9 cellular contexts compared by ENCODE assay signal in the genomic region with DNA sequence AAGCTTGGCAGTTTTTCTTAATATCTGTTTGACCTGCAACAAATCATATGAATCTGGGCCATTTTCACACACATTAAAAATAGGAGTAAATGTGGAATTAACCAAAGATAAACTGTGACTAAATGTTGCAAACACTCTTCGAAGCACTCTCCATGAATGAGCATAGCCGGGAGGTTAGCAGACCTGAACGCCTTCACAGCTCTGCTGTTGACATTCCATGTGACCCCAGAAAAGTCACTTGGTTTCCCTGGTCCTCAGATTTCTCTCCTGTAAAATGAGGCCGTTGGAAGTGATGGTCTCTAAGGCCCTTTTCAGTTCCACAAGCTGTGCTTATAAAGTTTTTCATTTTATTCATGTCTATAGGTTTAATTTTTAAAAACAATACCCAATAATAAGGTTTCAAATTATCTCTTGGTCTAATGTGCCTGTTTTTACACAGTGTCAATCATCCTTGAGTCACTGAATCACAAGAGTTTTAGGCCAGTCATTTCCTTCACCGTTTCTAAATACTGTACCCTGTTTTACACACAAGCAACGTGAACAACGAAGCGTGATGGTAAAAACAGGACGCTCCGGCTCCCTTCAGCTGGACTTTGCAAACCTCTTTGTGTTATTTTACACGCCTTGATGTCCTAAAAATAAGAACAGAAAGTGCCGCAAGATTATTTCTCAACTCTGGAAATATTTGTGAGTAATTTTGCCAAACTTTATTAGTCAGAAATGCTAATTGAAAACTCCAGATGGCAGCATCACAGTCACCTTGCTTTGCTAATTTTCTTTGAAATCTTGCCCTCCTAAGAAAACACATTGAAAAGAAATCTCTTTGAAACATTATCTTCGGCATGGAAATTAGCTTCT. TPM values are rescaled to one million over a fixed set of nuclear protein-coding genes. Genes with fewer than 3 reads are reported as not detected.
DNase-seq lines count a peak whose midpoint lies in the region.
"Had no signal": no experiment of that assay in that cellular context is flagged by ENCODE, and none has a peak within 500 bp of the region (broad histone marks: within the 10 kb centered on the region; RNA-seq: fewer than 3 reads in every experiment).

No MANE protein-coding gene starts in this region.

- no peaks in the 10 kb centered on the region for H3K36me3 ChIP-seq in GM23248 (ENCODE audit: low read depth)
- no peaks in the 10 kb centered on the region for H3K36me3 ChIP-seq in SK-N-MC (ENCODE audit: insufficient read depth, low read length)

- H3K9ac ChIP-seq in GM23248 (peak overlapping the region; percentile 63), SK-N-MC (ENCODE audit: insufficient read length) (no peak overlapping the region)

- H3K27ac ChIP-seq in GM23248 = peak overlapping the region; percentile 66
- H3K27ac ChIP-seq in SK-N-MC = peak overlapping the region; percentile 96; the same call in 1 of the 2 replicates

- peak overlapping the region; percentile 80 for H3K4me2 ChIP-seq in GM23248 (ENCODE audit: unreplicated experiment)

- H4K20me1 ChIP-seq in GM23248 (ENCODE audit: insufficient read depth) = no peaks in the 10 kb centered on the region

- H3F3A ChIP-seq in GM23248 (ENCODE audit: insufficient read depth) = peaks cover 35% of the 10 kb centered on the region

- H3K4me3 ChIP-seq in GM23248 (peak overlapping the region; percentile 61), SK-N-MC (no peak overlapping the region)

- H2AFZ ChIP-seq in GM23248 = peak overlapping the region; percentile 82

- DNase-seq in EH (ENCODE audit: low read depth) (peak; percentile 25), GM23248 (peak; percentile 67), SK-N-MC (ENCODE audit: low read depth, low spot score) (no peak), myocyte (ENCODE audit: low read depth) (peak; percentile 69), DMS79 treated with DMSO at 0.1 percent for 48 hours (lab: John Stamatoyannopoulos, UW) (no peak), cerebellar nuclear complex (lab: John Stamatoyannopoulos, UW) (no peak), NCI-H1694 treated with DMSO at 0.1 percent for 48 hours (lab: John Stamatoyannopoulos, UW) (no peak)
- DNase-seq in activated effector memory CD4-positive, alpha-beta T cell treated with anti-CD3 and anti-CD28 coated beads, Interleukin-2, amount 50 U/mL, for 16 hours = no peak

- H3K27me3 ChIP-seq in GM23248 (replicated peaks; ENCODE audit: insufficient read depth) = no peaks in the 10 kb centered on the region

- WGBS in GM23248 (ENCODE audit: low coverage in 1 of 2, low lambda C conversion rate in 2 of 2, missing lambda C conversion rate in 2 of 2), 2 experiments = 26 to 27% methylated on average over 13 of the region's 13 CpGs

- no peaks in the 10 kb centered on the region for H3K79me2 ChIP-seq in GM23248 (ENCODE audit: insufficient read depth)

- H3K9me2 ChIP-seq in GM23248 (ENCODE audit: insufficient read depth) = no peaks in the 10 kb centered on the region

- in situ Hi-C loops in GM23248 (cut with MboI) = no loop called here

- H3K9me3 ChIP-seq in GM23248 (ENCODE audit: low read depth) (no peaks in the 10 kb centered on the region), SK-N-MC (ENCODE audit: low read depth, low read length) (no peaks in the 10 kb centered on the region)

- peaks cover 46% of the 10 kb centered on the region for H3K4me1 ChIP-seq in GM23248 (ENCODE audit: insufficient read depth)

RNA-seq across cellular contexts. Expression of gene MET, which starts 38.6 kb away (rescaled TPM):
- 62.3 and 68.8 TPM in 2 replicates for total RNA-seq in GM23248 (2014; rRNA removed; shearing (Covaris generic))
- polyA plus RNA-seq in GM23248 (2016; fragmentation: Nextera tagmentation; extraction: Ambion mirVana) = 25.3 and 27.6 TPM in 2 replicates
- 35.3 and 36.8 TPM in 2 replicates for total RNA-seq in myocyte
- 20.7 TPM for polyA plus RNA-seq in myocyte (2012)
- polyA plus RNA-seq: IgD-negative memory B cell had no signal

Comparison
In these comparisons a context has a peak if more than half of its experiments do, and no peak if none do; other contexts are left out.
1. DNase-seq: peak in EH (single experiment), GM23248 (single experiment) and myocyte (single experiment); none in SK-N-MC (single experiment), DMS79 treated with DMSO at 0.1 percent for 48 hours (single experiment), activated effector memory CD4-positive, alpha-beta T cell treated with anti-CD3 and anti-CD28 coated beads, Interleukin-2, amount 50 U/mL, for 16 hours (single experiment), cerebellar nuclear complex (0 of 2) and NCI-H1694 treated with DMSO at 0.1 percent for 48 hours (single experiment).